In genomic region chr19:57747472-57747807, GRCh38 we compare ENCODE assay signal across 8 cellular contexts. TPM values are rescaled to one million over a fixed set of nuclear protein-coding genes. Genes with fewer than 3 reads are reported as not detected.
DNase-seq lines count a peak whose midpoint lies in the region; ATAC-seq and TF ChIP-seq lines count a peak whose summit lies in the region.

No MANE protein-coding gene starts in this region.

- peak overlapping the region; percentile 87 to 100 (median 94) for H3K4me3 Mint-ChIP-seq in naive thymus-derived CD8-positive, alpha-beta T cell

- peak overlapping the region; percentile 76 for H3K4me3 ChIP-seq in BJ (ENCODE audit: low read depth, low read length)
- H3K4me3 ChIP-seq in ectodermal cell (ENCODE audit: insufficient read depth, low read depth, low read length): peak overlapping the region; percentile 73

- no peak for TF ChIP-seq CTCF in BJ (IDR thresholded peaks at IDR 0.05; ENCODE audit: insufficient read depth, low read depth, low read length)

- H3K36me3 Mint-ChIP-seq in naive thymus-derived CD8-positive, alpha-beta T cell: peaks cover 46 to 61% (median 51%) of the 10 kb centered on the region in 3 donors

- H3K4me1 Mint-ChIP-seq in naive thymus-derived CD8-positive, alpha-beta T cell: peaks cover 9 to 40% (median 33%) of the 10 kb centered on the region in 4 donors

- peak overlapping the region; percentile 3 to 100 (median 98) for H3K27ac Mint-ChIP-seq in naive thymus-derived CD8-positive, alpha-beta T cell

- WGBS in ectodermal cell, 2 experiments: 41 to 44% methylated on average over 6 of the region's 6 CpGs

- H3K27ac ChIP-seq in ectodermal cell (ENCODE audit: insufficient read depth, low read depth, low read length, poor library complexity, severe bottlenecking): no peak overlapping the region

- DNase-seq in BJ (ENCODE audit: low read depth) (no peak), NAMALWA (ENCODE audit: low spot score) (peak; percentile 20), NCI-H2171 treated with DMSO at 0.1 percent for 48 hours (lab: John Stamatoyannopoulos, UW) (no peak), C1 segment of cervical spinal cord (lab: John Stamatoyannopoulos, UW) (no peak), UCSD-AML1 (lab: John Stamatoyannopoulos, UW; ENCODE audit: unreplicated experiment) (no peak)
- no peak for DNase-seq in naive thymus-derived CD8-positive, alpha-beta T cell

- no peaks in the 10 kb centered on the region for H3K27me3 ChIP-seq in BJ (ENCODE audit: control insufficient read depth, insufficient read depth, low read length)
- no peaks in the 10 kb centered on the region for H3K27me3 ChIP-seq in ectodermal cell (ENCODE audit: control insufficient read depth, insufficient read depth, low read length, poor library complexity, severe bottlenecking)

- peaks cover 9% of the 10 kb centered on the region for H3K36me3 ChIP-seq in BJ (ENCODE audit: control insufficient read depth, insufficient read depth, low read length)
- H3K36me3 ChIP-seq in ectodermal cell (ENCODE audit: control insufficient read depth, insufficient read depth, low read length): peaks cover 14% of the 10 kb centered on the region

- H3K9me3 ChIP-seq in ectodermal cell (ENCODE audit: control insufficient read depth, low read length): no peaks in the 10 kb centered on the region

- no peak for ATAC-seq in naive thymus-derived CD8-positive, alpha-beta T cell
- ATAC-seq in HG02571 (IDR thresholded peaks at IDR 0.05; ENCODE audit: unreplicated experiment): no peak

- peaks cover 7 to 75% (median 41%) of the 10 kb centered on the region in 9 donors for H3K9me3 Mint-ChIP-seq in naive thymus-derived CD8-positive, alpha-beta T cell

- no peaks in the 10 kb centered on the region for H3K27me3 Mint-ChIP-seq in naive thymus-derived CD8-positive, alpha-beta T cell

- H3K4me1 ChIP-seq in ectodermal cell (ENCODE audit: control insufficient read depth, insufficient read depth, low read length): peaks cover 12% of the 10 kb centered on the region

- POLR2A ChIA-PET in BJ (lab: Charles Lee): no interaction called here
- POLR2A ChIA-PET in naive thymus-derived CD8-positive, alpha-beta T cell (lab: Charles Lee): interaction anchor here (0.7 to 2.6 kb wide), 11 partner anchors 12 to 358 kb away, joined by 3 to 22 read pairs (median 6); partner anchors contain the start of genes ZNF154, ZNF548, ZNF551 and ZNF586

- CTCF ChIA-PET in BJ (lab: Yijun Ruan, JAX): no interaction called here

RNA-seq across cellular contexts. Expression of gene ZNF776, which starts 0.8 kb away (rescaled TPM):
- polyA plus RNA-seq in BJ (2011; rRNA removed): 7.7 and 12.0 TPM in 2 replicates
- polyA minus RNA-seq in BJ (2011; rRNA and poly(A)+ RNA removed): 10.1 and 10.9 TPM in 2 replicates
- 28.9 TPM for polyA plus RNA-seq in ectodermal cell (2013, experiment 1 of 4)
- polyA plus RNA-seq in ectodermal cell (2013, experiment 2 of 4): 28.0 TPM
- 23.6 TPM for polyA plus RNA-seq in ectodermal cell (2013, experiment 3 of 4)
- 25.7 TPM for polyA plus RNA-seq in ectodermal cell (2013, experiment 4 of 4)
- 10 to 100 TPM; 42.9 to 52.0 TPM for total RNA-seq in naive thymus-derived CD8-positive, alpha-beta T cell
- polyA plus RNA-seq in naive thymus-derived CD8-positive, alpha-beta T cell: 10 to 100 TPM in 1 of 3 donors, 1 to 10 TPM in 2; 8.2 to 11.9 (median 8.4) TPM

RNA-seq across cellular contexts. Expression of gene ZNF671, which starts 20.0 kb away (rescaled TPM):
- polyA plus RNA-seq in BJ (2011; rRNA removed): 4.4 and 5.0 TPM in 2 replicates
- 4.5 and 8.0 TPM in 2 replicates for polyA minus RNA-seq in BJ (2011; rRNA and poly(A)+ RNA removed)
- polyA plus RNA-seq in ectodermal cell (2013, experiment 1 of 4): 10.2 TPM
- 9.6 TPM for polyA plus RNA-seq in ectodermal cell (2013, experiment 2 of 4)
- 8.5 TPM for polyA plus RNA-seq in ectodermal cell (2013, experiment 3 of 4)
- 10.7 TPM for polyA plus RNA-seq in ectodermal cell (2013, experiment 4 of 4)
- total RNA-seq in naive thymus-derived CD8-positive, alpha-beta T cell: 10 to 100 TPM; 46.0 to 46.8 TPM
- polyA plus RNA-seq in naive thymus-derived CD8-positive, alpha-beta T cell: 10 to 100 TPM; 17.2 to 28.0 (median 24.7) TPM

RNA-seq across cellular contexts. Expression of gene ZNF586, which starts 22.0 kb away (rescaled TPM):
- polyA plus RNA-seq in BJ (2011; rRNA removed): 3.9 and 5.8 TPM in 2 replicates
- 4.7 and 6.8 TPM in 2 replicates for polyA minus RNA-seq in BJ (2011; rRNA and poly(A)+ RNA removed)
- 15.2 TPM for polyA plus RNA-seq in ectodermal cell (2013, experiment 1 of 4)
- polyA plus RNA-seq in ectodermal cell (2013, experiment 2 of 4): 17.0 TPM
- polyA plus RNA-seq in ectodermal cell (2013, experiment 3 of 4): 9.8 TPM
- polyA plus RNA-seq in ectodermal cell (2013, experiment 4 of 4): 11.3 TPM
- 10 to 100 TPM; 46.6 to 46.9 TPM for total RNA-seq in naive thymus-derived CD8-positive, alpha-beta T cell
- 10 to 100 TPM; 17.7 to 21.5 (median 20.3) TPM for polyA plus RNA-seq in naive thymus-derived CD8-positive, alpha-beta T cell

RNA-seq across cellular contexts. Expression of gene ZNF154, which starts 38.4 kb away (rescaled TPM):
- 1.5 and 2.1 TPM in 2 replicates for polyA plus RNA-seq in BJ (2011; rRNA removed)
- polyA minus RNA-seq in BJ (2011; rRNA and poly(A)+ RNA removed): 1.4 and 1.9 TPM in 2 replicates
- polyA plus RNA-seq in ectodermal cell (2013, experiment 1 of 4): 19.8 TPM
- 21.7 TPM for polyA plus RNA-seq in ectodermal cell (2013, experiment 2 of 4)
- 16.4 TPM for polyA plus RNA-seq in ectodermal cell (2013, experiment 3 of 4)
- polyA plus RNA-seq in ectodermal cell (2013, experiment 4 of 4): 18.3 TPM
- total RNA-seq in naive thymus-derived CD8-positive, alpha-beta T cell: 10 to 100 TPM; 60.5 to 60.6 TPM
- polyA plus RNA-seq in naive thymus-derived CD8-positive, alpha-beta T cell: 1 to 10 TPM; 1.1 to 2.4 (median 1.2) TPM
